6 cellular contexts compared by ENCODE assay signal in the genomic region with DNA sequence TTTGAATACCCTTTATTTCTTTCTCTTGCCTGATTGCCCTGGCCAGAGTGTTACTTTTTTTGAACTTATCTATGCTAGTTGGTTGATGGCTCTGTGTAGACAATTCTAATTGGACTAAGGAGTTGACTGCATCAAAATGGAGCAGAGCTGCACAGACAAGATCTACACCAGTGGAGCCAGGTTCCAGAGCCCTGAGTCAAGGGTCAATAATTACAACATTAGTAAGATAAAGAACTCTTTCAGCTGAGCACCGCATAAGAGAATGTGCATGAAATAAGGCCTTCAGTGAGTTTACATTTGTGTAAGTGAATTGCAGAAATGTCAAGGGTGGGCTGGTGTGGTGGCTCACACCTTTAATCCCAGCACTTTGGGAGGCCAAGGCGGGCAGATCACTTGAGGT.
"Had no signal": no experiment of that assay in that cellular context is flagged by ENCODE, and none has a peak within 500 bp of the region (broad histone marks: within the 10 kb centered on the region; RNA-seq: fewer than 3 reads in every experiment).

No MANE protein-coding gene starts in this region.

- H2AFZ ChIP-seq: GM23338 had no signal

- DNase-seq: H9, HCEC 1CT, KG1 had no signal

- H3K4me2 ChIP-seq: GM23338 had no signal

- ATAC-seq: GM23338, HepG2, K562 had no signal

- H3K4me3 ChIP-seq: GM23338, K562 had no signal
